ENCODE assay signal across 19 cellular contexts in genomic region chr20:47380481-47380880, GRCh38. TPM values are rescaled to one million over a fixed set of nuclear protein-coding genes. Genes with fewer than 3 reads are reported as not detected.
DNase-seq lines count a peak whose midpoint lies in the region; ATAC-seq and TF ChIP-seq lines count a peak whose summit lies in the region.
"Had no signal": no experiment of that assay in that cellular context is flagged by ENCODE, and none has a peak within 500 bp of the region (broad histone marks: within the 10 kb centered on the region; RNA-seq: fewer than 3 reads in every experiment).

No MANE protein-coding gene starts in this region.

- CTCF ChIA-PET in activated CD8-positive, alpha-beta memory T cell treated with anti-CD3 and anti-CD28 coated beads, Interleukin-2, amount 10 ng/mL, durations not matched to agents 7 days and 5 days (lab: Charles Lee), result interaction anchor here (0.9 to 9.5 kb wide), 12 partner anchors 13 to 628 kb away, joined by 3 to 384 read pairs (median 5); partner anchors contain the start of gene ZMYND8
- CTCF ChIA-PET in Panc1 (lab: Charles Lee), result interaction anchor here (0.6 to 0.7 kb wide), 2 partner anchors 75 to 95 kb away, joined by 4 to 5 read pairs; no protein-coding TSS in a partner anchor

- H3K4me1 ChIP-seq in Panc1 (ENCODE audit: control insufficient read depth, insufficient read depth, low read length), result peaks cover 34% of the 10 kb centered on the region

- peak; percentile 81 for ATAC-seq in activated CD8-positive, alpha-beta memory T cell treated with anti-CD3 and anti-CD28 coated beads, Interleukin-2, amount 10 ng/mL, durations not matched to agents 7 days and 5 days
- ATAC-seq in Panc1 (no peak), HG03108 (IDR thresholded peaks at IDR 0.05; ENCODE audit: unreplicated experiment) (no peak), GM19455 (IDR thresholded peaks at IDR 0.05; ENCODE audit: unreplicated experiment) (no peak)
- peak; percentile 83 for ATAC-seq in stimulated activated effector memory CD8-positive, alpha-beta T cell treated with anti-CD3 and anti-CD28 coated beads, Interleukin-12 subunit alpha, Interleukin-12 subunit beta, amount 100 ng/mL, for 72 hours
- ATAC-seq: esophagus mucosa, heart left ventricle had no signal

- H3K27me3 Mint-ChIP-seq in activated CD8-positive, alpha-beta memory T cell treated with anti-CD3 and anti-CD28 coated beads, Interleukin-2, amount 10 ng/mL, durations not matched to agents 7 days and 5 days, result no peaks in the 10 kb centered on the region

- H3K36me3 ChIP-seq in Panc1 (ENCODE audit: control insufficient read depth, insufficient read depth, low read length) (no peaks in the 10 kb centered on the region), brain microvascular endothelial cell (replicated peaks) (no peaks in the 10 kb centered on the region)
- H3K36me3 ChIP-seq: heart left ventricle, SJSA1 had no signal

- no peak for TF ChIP-seq CTCF in Panc1 (IDR thresholded peaks at IDR 0.05)
- TF ChIP-seq CTCF in brain microvascular endothelial cell (IDR thresholded peaks at IDR 0.05; ENCODE audit: low read depth, low read length, missing control alignments), result no peak

- DNase-seq in activated CD8-positive, alpha-beta memory T cell treated with anti-CD3 and anti-CD28 coated beads, Interleukin-2, amount 10 ng/mL, durations not matched to agents 7 days and 5 days, result peak; percentile 64
- no peak for DNase-seq in activated CD8-positive, alpha-beta memory T cell treated with anti-CD3 and anti-CD28 coated beads, Interleukin-2, amount 50 U/mL, for 48 hours
- no peak for DNase-seq in Panc1 (ENCODE audit: low read depth, low spot score)
- no peak for DNase-seq in brain microvascular endothelial cell
- no peak for DNase-seq in stimulated activated effector memory CD8-positive, alpha-beta T cell treated with anti-CD3 and anti-CD28 coated beads, Interleukin-12 subunit alpha, Interleukin-12 subunit beta, amount 100 ng/mL, for 72 hours (ENCODE audit: low spot score in 2 of 2)
- DNase-seq in G401 (ENCODE audit: low spot score), result no peak
- DNase-seq: activated CD4-positive, alpha-beta T cell treated with anti-CD3 and anti-CD28 coated beads, Interleukin-2, amount 50 U/mL, for 48 hours; activated gamma-delta T cell; CD4-positive, alpha-beta memory T cell; heart left ventricle; islet precursor cell; NCI-H1436 treated with DMSO at 0.1 percent for 48 hours; NCI-H524 treated with DMSO at 0.1 percent for 48 hours; stimulated activated CD4-positive, alpha-beta T cell treated with anti-CD3 and anti-CD28 coated beads, Interleukin-15, amount 100 ng/mL, for 24 hours had no signal

- no peaks in the 10 kb centered on the region for H3K9me3 ChIP-seq in Panc1 (ENCODE audit: control insufficient read depth, insufficient read depth, low read depth, low read length)
- H3K9me3 ChIP-seq: heart left ventricle, SJSA1 had no signal

- peaks cover 37% of the 10 kb centered on the region for H3K4me1 Mint-ChIP-seq in activated CD8-positive, alpha-beta memory T cell treated with anti-CD3 and anti-CD28 coated beads, Interleukin-2, amount 10 ng/mL, durations not matched to agents 7 days and 5 days
- H3K4me1 Mint-ChIP-seq in stimulated activated effector memory CD8-positive, alpha-beta T cell treated with anti-CD3 and anti-CD28 coated beads, Interleukin-12 subunit alpha, Interleukin-12 subunit beta, amount 100 ng/mL, for 72 hours, result peaks cover 19% of the 10 kb centered on the region

- no peak overlapping the region for H3K4me3 Mint-ChIP-seq in activated CD8-positive, alpha-beta memory T cell treated with anti-CD3 and anti-CD28 coated beads, Interleukin-2, amount 10 ng/mL, durations not matched to agents 7 days and 5 days
- peak overlapping the region; percentile 9 for H3K4me3 Mint-ChIP-seq in stimulated activated effector memory CD8-positive, alpha-beta T cell treated with anti-CD3 and anti-CD28 coated beads, Interleukin-12 subunit alpha, Interleukin-12 subunit beta, amount 100 ng/mL, for 72 hours
- H3K4me3 Mint-ChIP-seq: CD4-positive, alpha-beta memory T cell had no signal

- H3K27me3 ChIP-seq in Panc1 (ENCODE audit: control insufficient read depth, insufficient read depth, low read length) (no peaks in the 10 kb centered on the region), brain microvascular endothelial cell (replicated peaks) (no peaks in the 10 kb centered on the region)
- H3K27me3 ChIP-seq: heart left ventricle, SJSA1 had no signal

- H3K27ac ChIP-seq in Panc1 (ENCODE audit: low read length) (peak overlapping the region; percentile 85), brain microvascular endothelial cell (peak overlapping the region; percentile 88)
- H3K27ac ChIP-seq: heart left ventricle, SJSA1 had no signal

- no peaks in the 10 kb centered on the region for H3K9me3 Mint-ChIP-seq in activated CD8-positive, alpha-beta memory T cell treated with anti-CD3 and anti-CD28 coated beads, Interleukin-2, amount 10 ng/mL, durations not matched to agents 7 days and 5 days (ENCODE audit: low read depth)
- H3K9me3 Mint-ChIP-seq in stimulated activated effector memory CD8-positive, alpha-beta T cell treated with anti-CD3 and anti-CD28 coated beads, Interleukin-12 subunit alpha, Interleukin-12 subunit beta, amount 100 ng/mL, for 72 hours, result no peaks in the 10 kb centered on the region
- H3K9me3 Mint-ChIP-seq: CD4-positive, alpha-beta memory T cell; nephron had no signal

- H3K27ac Mint-ChIP-seq in activated CD8-positive, alpha-beta memory T cell treated with anti-CD3 and anti-CD28 coated beads, Interleukin-2, amount 10 ng/mL, durations not matched to agents 7 days and 5 days, result peak overlapping the region; percentile 50
- H3K27ac Mint-ChIP-seq in stimulated activated effector memory CD8-positive, alpha-beta T cell treated with anti-CD3 and anti-CD28 coated beads, Interleukin-12 subunit alpha, Interleukin-12 subunit beta, amount 100 ng/mL, for 72 hours, result peak overlapping the region; percentile 77

- no peaks in the 10 kb centered on the region for H3K36me3 Mint-ChIP-seq in activated CD8-positive, alpha-beta memory T cell treated with anti-CD3 and anti-CD28 coated beads, Interleukin-2, amount 10 ng/mL, durations not matched to agents 7 days and 5 days
- H3K36me3 Mint-ChIP-seq in stimulated activated effector memory CD8-positive, alpha-beta T cell treated with anti-CD3 and anti-CD28 coated beads, Interleukin-12 subunit alpha, Interleukin-12 subunit beta, amount 100 ng/mL, for 72 hours, result peaks cover 6% of the 10 kb centered on the region
- H3K36me3 Mint-ChIP-seq: CD4-positive, alpha-beta memory T cell had no signal

- in situ Hi-C loops in Panc1 (cut with HindIII; ENCODE audit: low pct_unique_long_range_greater_than_20kb, low sequenced_read_pairs), result no loop called here
- in situ Hi-C loops in brain microvascular endothelial cell (cut with HindIII; ENCODE audit: low pct_ligation_motif_present, low sequenced_read_pairs), result no loop called here
- in situ Hi-C loops in G401 (cut with HindIII; ENCODE audit: low sequenced_read_pairs), result no loop called here

- no TSS peak for BruUV-seq in Panc1 (replicated peaks; lab: Mats Ljungman, UMichigan)

- intact Hi-C loops in Panc1 (cut with micrococcal nuclease; ENCODE audit: unreplicated experiment), result loop anchor here (5.0 to 10.0 kb wide), 3 partner anchors 53 to 244 kb away; no protein-coding TSS in a partner anchor

- H3K4me3 ChIP-seq in Panc1 (ENCODE audit: low read depth in 2 of 2, low read length in 2 of 2), result no peak overlapping the region
- no peak overlapping the region for H3K4me3 ChIP-seq in brain microvascular endothelial cell (ENCODE audit: low read depth, low read length)
- H3K4me3 ChIP-seq: heart left ventricle, SJSA1 had no signal

- POLR2A ChIA-PET in Panc1 (lab: Charles Lee), result no interaction called here

RNA-seq across cellular contexts. Expression of gene ZMYND8, which starts 24.0 kb away (rescaled TPM):
- total RNA-seq in activated CD8-positive, alpha-beta memory T cell treated with anti-CD3 and anti-CD28 coated beads, Interleukin-2, amount 10 ng/mL, durations not matched to agents 7 days and 5 days, result 10 to 100 TPM; 39.4 to 45.2 TPM
- total RNA-seq in Panc1 (2021; ENCODE audit: unreplicated experiment), result 50.7 TPM
- 26.6 TPM for polyA plus RNA-seq in Panc1 (2012; ENCODE audit: insufficient read length)
- total RNA-seq in G401 (2014; rRNA removed; shearing (Covaris generic)), result 21.5 and 24.7 TPM in 2 replicates

Comparison
In these comparisons a context has a peak if more than half of its experiments do, and no peak if none do; other contexts are left out.
1. ATAC-seq: peak in activated CD8-positive, alpha-beta memory T cell treated with anti-CD3 and anti-CD28 coated beads, Interleukin-2, amount 10 ng/mL, durations not matched to agents 7 days and 5 days (single experiment) and stimulated activated effector memory CD8-positive, alpha-beta T cell treated with anti-CD3 and anti-CD28 coated beads, Interleukin-12 subunit alpha, Interleukin-12 subunit beta, amount 100 ng/mL, for 72 hours (single experiment); none in Panc1 (single experiment), HG03108 (single experiment) and GM19455 (single experiment).